In genomic region chr12:28568083-28568482, GRCh38 we compare ENCODE assay signal across 14 cellular contexts.
A peak's percentile ranks its signal among the peaks of the same experiment; 100 is the strongest.
DNase-seq lines count a peak whose midpoint lies in the region; ATAC-seq and TF ChIP-seq lines count a peak whose summit lies in the region.
"Had no signal": no experiment of that assay in that cellular context is flagged by ENCODE, and none has a peak within 500 bp of the region (broad histone marks: within the 10 kb centered on the region; RNA-seq: fewer than 3 reads in every experiment).

No MANE protein-coding gene starts in this region.

- no peaks in the 10 kb centered on the region for H3K4me1 Mint-ChIP-seq in activated T-helper 17 cell treated with anti-CD3 and anti-CD28 coated beads, Interleukin-2, amount 50 U/mL, for 72 hours
- no peaks in the 10 kb centered on the region for H3K4me1 Mint-ChIP-seq in CD8-positive, alpha-beta T cell (ENCODE audit: low read depth)
- H3K4me1 Mint-ChIP-seq: activated CD4-positive, alpha-beta memory T cell treated with anti-CD3 and anti-CD28 coated beads, Interleukin-2, amount 10 ng/mL, durations not matched to agents 7 days and 5 days; activated naive CD8-positive, alpha-beta T cell treated with anti-CD3 and anti-CD28 coated beads, Interleukin-2, amount 10 ng/mL, durations not matched to agents 7 days and 5 days had no signal

- POLR2A ChIA-PET in GM10248 (lab: Yijun Ruan, JAX): no interaction called here
- POLR2A ChIA-PET in CD8-positive, alpha-beta T cell (lab: Charles Lee): no interaction called here

- no peaks in the 10 kb centered on the region for H3K27me3 ChIP-seq in stomach smooth muscle (ENCODE audit: control insufficient read depth in 1 of 2, insufficient read depth in 2 of 2, low read length in 2 of 2)
- H3K27me3 ChIP-seq in CD8-positive, alpha-beta T cell (ENCODE audit: insufficient read depth, low read length): no peaks in the 10 kb centered on the region
- H3K27me3 ChIP-seq: neural progenitor cell had no signal

- CTCF ChIA-PET in GM10248 (lab: Yijun Ruan, JAX): no interaction called here
- CTCF ChIA-PET in CD8-positive, alpha-beta T cell (lab: Charles Lee): no interaction called here

- no peaks in the 10 kb centered on the region for H3K36me3 ChIP-seq in stomach smooth muscle (ENCODE audit: control insufficient read depth in 2 of 2, insufficient read depth in 2 of 2, low read length in 2 of 2)
- H3K36me3 ChIP-seq in CD8-positive, alpha-beta T cell (ENCODE audit: insufficient read depth, low read length): no peaks in the 10 kb centered on the region
- H3K36me3 ChIP-seq: neural progenitor cell had no signal

- no peak overlapping the region for H3K4me3 ChIP-seq in stomach smooth muscle (ENCODE audit: low read length in 2 of 2)
- H3K4me3 ChIP-seq in CD8-positive, alpha-beta T cell (ENCODE audit: low read depth, low read length): no peak overlapping the region
- H3K4me3 ChIP-seq: neural progenitor cell had no signal

- H3K36me3 Mint-ChIP-seq in activated T-helper 17 cell treated with anti-CD3 and anti-CD28 coated beads, Interleukin-2, amount 50 U/mL, for 72 hours (ENCODE audit: low read depth): no peaks in the 10 kb centered on the region
- peaks cover 14% of the 10 kb centered on the region for H3K36me3 Mint-ChIP-seq in CD8-positive, alpha-beta T cell
- H3K36me3 Mint-ChIP-seq: activated naive CD8-positive, alpha-beta T cell treated with anti-CD3 and anti-CD28 coated beads, Interleukin-2, amount 10 ng/mL, durations not matched to agents 7 days and 5 days; neural progenitor cell had no signal

- intact Hi-C loops in CD8-positive, alpha-beta T cell (cut with DNase I, micrococcal nuclease): no loop called here

- no peak overlapping the region for H3K9ac ChIP-seq in stomach smooth muscle (ENCODE audit: low read length in 2 of 2)
- H3K9ac ChIP-seq: neural progenitor cell had no signal

- in situ Hi-C loops in GM13976 (cut with MboI; ENCODE audit: low sequenced_read_pairs, unreplicated experiment): no loop called here

- ATAC-seq in activated T-helper 17 cell treated with anti-CD3 and anti-CD28 coated beads, Interleukin-2, amount 50 U/mL, for 72 hours (replicated peaks): peak; percentile 52
- no peak for ATAC-seq in CD8-positive, alpha-beta T cell
- ATAC-seq: effector memory CD8-positive, alpha-beta T cell; stimulated activated naive CD8-positive, alpha-beta T cell treated with anti-CD3 and anti-CD28 coated beads, Interleukin-15, Interleukin-2, amounts not matched to agents 100 U/mL and 50 U/mL, for 24 hours had no signal

- no peaks in the 10 kb centered on the region for H3K9me3 ChIP-seq in stomach smooth muscle (ENCODE audit: control insufficient read depth in 2 of 2, low read length in 2 of 2)
- H3K9me3 ChIP-seq in CD8-positive, alpha-beta T cell (ENCODE audit: low read length): no peaks in the 10 kb centered on the region

- peaks cover 6% of the 10 kb centered on the region for H3K9me3 Mint-ChIP-seq in activated T-helper 17 cell treated with anti-CD3 and anti-CD28 coated beads, Interleukin-2, amount 50 U/mL, for 72 hours
- H3K9me3 Mint-ChIP-seq in CD8-positive, alpha-beta T cell: no peaks in the 10 kb centered on the region
- H3K9me3 Mint-ChIP-seq: activated CD4-positive, alpha-beta memory T cell treated with anti-CD3 and anti-CD28 coated beads, Interleukin-2, amount 10 ng/mL, durations not matched to agents 7 days and 5 days; effector memory CD8-positive, alpha-beta T cell; neural progenitor cell had no signal

- DNase-seq in GOT3 (lab: John Stamatoyannopoulos, UW): peak; percentile 11
- peak; percentile 88 for DNase-seq in fibroblast of the conjunctiva (ENCODE audit: low read depth)
- no peak for DNase-seq in GM13976 (ENCODE audit: low spot score)
- DNase-seq in GM10248 (ENCODE audit: extremely low spot score): no peak
- no peak for DNase-seq in CD8-positive, alpha-beta T cell
- DNase-seq: activated CD4-positive, alpha-beta memory T cell treated with anti-CD3 and anti-CD28 coated beads, Interleukin-2, amount 10 ng/mL, durations not matched to agents 7 days and 5 days; activated naive CD8-positive, alpha-beta T cell treated with anti-CD3 and anti-CD28 coated beads, Interleukin-2, amount 10 ng/mL, durations not matched to agents 7 days and 5 days; effector memory CD8-positive, alpha-beta T cell; kidney; NCI-H446; stimulated activated naive CD8-positive, alpha-beta T cell treated with anti-CD3 and anti-CD28 coated beads, Interleukin-15, Interleukin-2, amounts not matched to agents 100 U/mL and 50 U/mL, for 24 hours had no signal

- H3K27ac Mint-ChIP-seq in activated T-helper 17 cell treated with anti-CD3 and anti-CD28 coated beads, Interleukin-2, amount 50 U/mL, for 72 hours: no peak overlapping the region
- no peak overlapping the region for H3K27ac Mint-ChIP-seq in CD8-positive, alpha-beta T cell
- H3K27ac Mint-ChIP-seq: activated CD4-positive, alpha-beta memory T cell treated with anti-CD3 and anti-CD28 coated beads, Interleukin-2, amount 10 ng/mL, durations not matched to agents 7 days and 5 days; activated naive CD8-positive, alpha-beta T cell treated with anti-CD3 and anti-CD28 coated beads, Interleukin-2, amount 10 ng/mL, durations not matched to agents 7 days and 5 days; effector memory CD8-positive, alpha-beta T cell had no signal

- H3K4me3 Mint-ChIP-seq in activated T-helper 17 cell treated with anti-CD3 and anti-CD28 coated beads, Interleukin-2, amount 50 U/mL, for 72 hours: no peak overlapping the region
- no peak overlapping the region for H3K4me3 Mint-ChIP-seq in CD8-positive, alpha-beta T cell
- H3K4me3 Mint-ChIP-seq: activated CD4-positive, alpha-beta memory T cell treated with anti-CD3 and anti-CD28 coated beads, Interleukin-2, amount 10 ng/mL, durations not matched to agents 7 days and 5 days; activated naive CD8-positive, alpha-beta T cell treated with anti-CD3 and anti-CD28 coated beads, Interleukin-2, amount 10 ng/mL, durations not matched to agents 7 days and 5 days; effector memory CD8-positive, alpha-beta T cell; neural progenitor cell had no signal

- TF ChIP-seq CTCF in GM13976 (IDR thresholded peaks at IDR 0.05; ENCODE audit: borderline replicate concordance, control extremely low read depth, extremely low read depth, insufficient read depth, missing control alignments) (no peak), GM10248 (IDR thresholded peaks at IDR 0.05; ENCODE audit: control extremely low read depth, extremely low read depth, low read depth, missing control alignments) (no peak)
- TF ChIP-seq CTCF in CD8-positive, alpha-beta T cell (IDR thresholded peaks at IDR 0.05): no peak

- H3K27me3 Mint-ChIP-seq in activated T-helper 17 cell treated with anti-CD3 and anti-CD28 coated beads, Interleukin-2, amount 50 U/mL, for 72 hours: no peaks in the 10 kb centered on the region
- H3K27me3 Mint-ChIP-seq in CD8-positive, alpha-beta T cell (ENCODE audit: low read depth): no peaks in the 10 kb centered on the region
- H3K27me3 Mint-ChIP-seq: activated CD4-positive, alpha-beta memory T cell treated with anti-CD3 and anti-CD28 coated beads, Interleukin-2, amount 10 ng/mL, durations not matched to agents 7 days and 5 days; activated naive CD8-positive, alpha-beta T cell treated with anti-CD3 and anti-CD28 coated beads, Interleukin-2, amount 10 ng/mL, durations not matched to agents 7 days and 5 days; effector memory CD8-positive, alpha-beta T cell had no signal

- peak overlapping the region; percentile 3 for H3K27ac ChIP-seq in stomach smooth muscle (ENCODE audit: low read length)
- no peak overlapping the region for H3K27ac ChIP-seq in CD8-positive, alpha-beta T cell (ENCODE audit: low read depth, low read length)
- H3K27ac ChIP-seq: neural progenitor cell had no signal

- H3K4me1 ChIP-seq in stomach smooth muscle (ENCODE audit: control insufficient read depth, insufficient read depth, low read length): peaks cover 14% of the 10 kb centered on the region
- no peaks in the 10 kb centered on the region for H3K4me1 ChIP-seq in CD8-positive, alpha-beta T cell (ENCODE audit: insufficient read depth, low read length)
- H3K4me1 ChIP-seq: neural progenitor cell had no signal

Comparison
In these comparisons a context has a peak if more than half of its experiments do, and no peak if none do; other contexts are left out.
1. DNase-seq: peak in GOT3 (single experiment) and fibroblast of the conjunctiva (single experiment); none in GM13976 (single experiment), GM10248 (single experiment) and CD8-positive, alpha-beta T cell (0 of 7).